In genomic region chr1:111878649-111879048, GRCh38 we compare ENCODE assay signal across 16 cellular contexts.
DNase-seq lines count a peak whose midpoint lies in the region; ATAC-seq and TF ChIP-seq lines count a peak whose summit lies in the region.
"Had no signal": no experiment of that assay in that cellular context is flagged by ENCODE, and none has a peak within 500 bp of the region (broad histone marks: within the 10 kb centered on the region; RNA-seq: fewer than 3 reads in every experiment).

No MANE protein-coding gene starts in this region.

- H2AK5ac ChIP-seq in trophoblast cell (ENCODE audit: low read length): no peak overlapping the region

- H4K91ac ChIP-seq in trophoblast cell (ENCODE audit: low read depth, low read length): no peak overlapping the region

- H3K4me3 ChIP-seq in trophoblast cell (ENCODE audit: low read depth, low read length) (no peak overlapping the region), heart left ventricle (no peak overlapping the region)
- H3K4me3 ChIP-seq: testis had no signal

- no peak overlapping the region for H2BK5ac ChIP-seq in trophoblast cell (ENCODE audit: low read depth, low read length, poor library complexity)

- H3K27me3 ChIP-seq in trophoblast cell (ENCODE audit: insufficient read depth, low read length) (no peaks in the 10 kb centered on the region), heart left ventricle (peaks cover 0 to 2% (median 0%) of the 10 kb centered on the region in 9 donors)
- H3K27me3 ChIP-seq: testis had no signal

- H2AFZ ChIP-seq in trophoblast cell (ENCODE audit: insufficient read depth, low read length, poor library complexity): no peak overlapping the region

- intact Hi-C loops in heart left ventricle (cut with DNase I): no loop called here

- H3K4me1 ChIP-seq in trophoblast cell (ENCODE audit: control insufficient read depth in 1 of 2, insufficient read depth in 2 of 2, low read length in 2 of 2) (no peaks in the 10 kb centered on the region), heart left ventricle (peaks cover 0 to 73% (median 34%) of the 10 kb centered on the region in 12 donors)
- H3K4me1 ChIP-seq: testis had no signal

- DNase-seq in DMS79 (lab: John Stamatoyannopoulos, UW) (peak; percentile 13), DMS79 treated with DMSO at 0.1 percent for 48 hours (lab: John Stamatoyannopoulos, UW) (no peak), epithelial cell of prostate (ENCODE audit: low read depth, low spot score) (peak; percentile 22), trophoblast cell (no peak), H4 (ENCODE audit: low spot score) (no peak), NOMO-1 treated with DMSO at 0.1 percent for 48 hours (lab: John Stamatoyannopoulos, UW; ENCODE audit: unreplicated experiment) (no peak), heart left ventricle (no peak)
- DNase-seq: 8988T; activated gamma-delta T cell; EL; left ventricle myocardium superior; naive thymus-derived CD8-positive, alpha-beta T cell; SK-N-SH; testis had no signal

- H3K79me1 ChIP-seq in trophoblast cell (ENCODE audit: low read length): no peaks in the 10 kb centered on the region

- no peak overlapping the region for H3K4me2 ChIP-seq in trophoblast cell (ENCODE audit: low read length)
- H3K4me2 ChIP-seq: SK-N-SH had no signal

- H4K12ac ChIP-seq in trophoblast cell (ENCODE audit: low read depth, low read length): no peak overlapping the region

- H2BK120ac ChIP-seq in trophoblast cell (ENCODE audit: insufficient read depth, low read length, poor library complexity): no peak overlapping the region

- H3K23ac ChIP-seq in trophoblast cell (ENCODE audit: low read length): no peak overlapping the region

- no peak for TF ChIP-seq POLR2A in heart left ventricle (IDR thresholded peaks at IDR 0.05)

- no peaks in the 10 kb centered on the region for H3K79me2 ChIP-seq in trophoblast cell (ENCODE audit: control insufficient read depth, insufficient read depth, low read length, poor library complexity)

- peak overlapping the region; percentile 29 for H3K27ac ChIP-seq in epithelial cell of prostate
- H3K27ac ChIP-seq in trophoblast cell (ENCODE audit: low read depth, low read length): no peak overlapping the region
- no peak overlapping the region for H3K27ac ChIP-seq in heart left ventricle
- H3K27ac ChIP-seq: C4-2B, testis had no signal

- ATAC-seq in HG03457 (IDR thresholded peaks at IDR 0.05; ENCODE audit: unreplicated experiment): peak; percentile 57
- ATAC-seq in heart left ventricle: no peak
- ATAC-seq: left ventricle myocardium superior; naive thymus-derived CD8-positive, alpha-beta T cell had no signal

- WGBS in trophoblast cell (ENCODE audit: extremely low coverage, insufficient coverage, insufficient read length): no CpG with 5 or more reads among the region's 1 CpG
- 50 to 67% (median 54%) methylated on average over 1 of the region's 1 CpG for WGBS in heart left ventricle, 4 donors

- H4K8ac ChIP-seq in trophoblast cell (ENCODE audit: low read depth, low read length): no peak overlapping the region

- no peak overlapping the region for H3K14ac ChIP-seq in trophoblast cell (ENCODE audit: low read length)

- no peak overlapping the region for H2BK12ac ChIP-seq in trophoblast cell (ENCODE audit: low read length)

- no peak overlapping the region for H3K4ac ChIP-seq in trophoblast cell (ENCODE audit: low read depth, low read length)

- H3K9ac ChIP-seq in trophoblast cell (ENCODE audit: low read length): peak overlapping the region; percentile 71
- H3K9ac ChIP-seq: SK-N-SH had no signal

- no peak overlapping the region for H3K18ac ChIP-seq in trophoblast cell (ENCODE audit: low read length)

- H3K36me3 ChIP-seq in trophoblast cell (ENCODE audit: control insufficient read depth in 1 of 2, insufficient read depth in 2 of 2, low read length in 2 of 2) (no peaks in the 10 kb centered on the region), heart left ventricle (no peaks in the 10 kb centered on the region)

- peaks cover 5% of the 10 kb centered on the region for H3K9me3 ChIP-seq in trophoblast cell (ENCODE audit: insufficient read depth, low read depth, low read length)
- H3K9me3 ChIP-seq in heart left ventricle: no peaks in the 10 kb centered on the region
- H3K9me3 ChIP-seq: SK-N-SH, testis had no signal

- TF ChIP-seq CTCF in heart left ventricle (IDR thresholded peaks at IDR 0.05): no peak

Comparison
In these comparisons a context has a peak if more than half of its experiments do, and no peak if none do; other contexts are left out.
1. DNase-seq: peak in DMS79 (single experiment) and epithelial cell of prostate (single experiment); none in DMS79 treated with DMSO at 0.1 percent for 48 hours (single experiment), trophoblast cell (0 of 2), H4 (single experiment), NOMO-1 treated with DMSO at 0.1 percent for 48 hours (single experiment) and heart left ventricle (0 of 5).